Comparison of ENCODE assay signal across 1 cellular context in genomic region chr14:23360496-23360895, GRCh38.
TF ChIP-seq lines count a peak whose summit lies in the region.

No MANE protein-coding gene starts in this region.

TF ChIP-seq in HepG2, 621 proteins besides CTCF, POLR2A, EP300 and RAD21 (continued from another document):
- TF ChIP-seq, protein P1, sequence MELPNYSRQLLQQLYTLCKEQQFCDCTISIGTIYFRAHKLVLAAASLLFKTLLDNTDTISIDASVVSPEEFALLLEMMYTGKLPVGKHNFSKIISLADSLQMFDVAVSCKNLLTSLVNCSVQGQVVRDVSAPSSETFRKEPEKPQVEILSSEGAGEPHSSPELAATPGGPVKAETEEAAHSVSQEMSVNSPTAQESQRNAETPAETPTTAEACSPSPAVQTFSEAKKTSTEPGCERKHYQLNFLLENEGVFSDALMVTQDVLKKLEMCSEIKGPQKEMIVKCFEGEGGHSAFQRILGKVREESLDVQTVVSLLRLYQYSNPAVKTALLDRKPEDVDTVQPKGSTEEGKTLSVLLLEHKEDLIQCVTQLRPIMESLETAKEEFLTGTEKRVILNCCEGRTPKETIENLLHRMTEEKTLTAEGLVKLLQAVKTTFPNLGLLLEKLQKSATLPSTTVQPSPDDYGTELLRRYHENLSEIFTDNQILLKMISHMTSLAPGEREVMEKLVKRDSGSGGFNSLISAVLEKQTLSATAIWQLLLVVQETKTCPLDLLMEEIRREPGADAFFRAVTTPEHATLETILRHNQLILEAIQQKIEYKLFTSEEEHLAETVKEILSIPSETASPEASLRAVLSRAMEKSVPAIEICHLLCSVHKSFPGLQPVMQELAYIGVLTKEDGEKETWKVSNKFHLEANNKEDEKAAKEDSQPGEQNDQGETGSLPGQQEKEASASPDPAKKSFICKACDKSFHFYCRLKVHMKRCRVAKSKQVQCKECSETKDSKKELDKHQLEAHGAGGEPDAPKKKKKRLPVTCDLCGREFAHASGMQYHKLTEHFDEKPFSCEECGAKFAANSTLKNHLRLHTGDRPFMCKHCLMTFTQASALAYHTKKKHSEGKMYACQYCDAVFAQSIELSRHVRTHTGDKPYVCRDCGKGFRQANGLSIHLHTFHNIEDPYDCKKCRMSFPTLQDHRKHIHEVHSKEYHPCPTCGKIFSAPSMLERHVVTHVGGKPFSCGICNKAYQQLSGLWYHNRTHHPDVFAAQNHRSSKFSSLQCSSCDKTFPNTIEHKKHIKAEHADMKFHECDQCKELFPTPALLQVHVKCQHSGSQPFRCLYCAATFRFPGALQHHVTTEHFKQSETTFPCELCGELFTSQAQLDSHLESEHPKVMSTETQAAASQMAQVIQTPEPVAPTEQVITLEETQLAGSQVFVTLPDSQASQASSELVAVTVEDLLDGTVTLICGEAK (IDR thresholded peaks at IDR 0.05) = no peak
- TF ChIP-seq, protein P1 (CRISPR knock-in tag; IDR thresholded peaks at IDR 0.05) = no peak
- TF ChIP-seq GPN1 (CRISPR knock-in tag; IDR thresholded peaks at IDR 0.05; ENCODE audit: borderline replicate concordance) (no peak), IRX3 (CRISPR knock-in tag; IDR thresholded peaks at IDR 0.05; ENCODE audit: borderline replicate concordance, low read depth) (0 out of 2 replicates have a peak, but pooled peaks have one; percentile 32), NFKB2 (CRISPR knock-in tag; IDR thresholded peaks at IDR 0.05; ENCODE audit: borderline replicate concordance) (peak; percentile 61; the same call in 1 of the 2 replicates), ZNF788 (CRISPR knock-in tag; IDR thresholded peaks at IDR 0.05; ENCODE audit: borderline replicate concordance) (peak; percentile 42; the same call in 1 of the 2 replicates), HNRNPL (IDR thresholded peaks at IDR 0.05; ENCODE audit: low read depth, low read length) (peak; percentile 92), U2AF2 (IDR thresholded peaks at IDR 0.05; ENCODE audit: low read depth, low read length) (no peak), SMYD3 (CRISPR knock-in tag; IDR thresholded peaks at IDR 0.05) (no peak)
- TF ChIP-seq, protein P2, sequence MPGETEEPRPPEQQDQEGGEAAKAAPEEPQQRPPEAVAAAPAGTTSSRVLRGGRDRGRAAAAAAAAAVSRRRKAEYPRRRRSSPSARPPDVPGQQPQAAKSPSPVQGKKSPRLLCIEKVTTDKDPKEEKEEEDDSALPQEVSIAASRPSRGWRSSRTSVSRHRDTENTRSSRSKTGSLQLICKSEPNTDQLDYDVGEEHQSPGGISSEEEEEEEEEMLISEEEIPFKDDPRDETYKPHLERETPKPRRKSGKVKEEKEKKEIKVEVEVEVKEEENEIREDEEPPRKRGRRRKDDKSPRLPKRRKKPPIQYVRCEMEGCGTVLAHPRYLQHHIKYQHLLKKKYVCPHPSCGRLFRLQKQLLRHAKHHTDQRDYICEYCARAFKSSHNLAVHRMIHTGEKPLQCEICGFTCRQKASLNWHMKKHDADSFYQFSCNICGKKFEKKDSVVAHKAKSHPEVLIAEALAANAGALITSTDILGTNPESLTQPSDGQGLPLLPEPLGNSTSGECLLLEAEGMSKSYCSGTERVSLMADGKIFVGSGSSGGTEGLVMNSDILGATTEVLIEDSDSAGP (CRISPR knock-in tag; IDR thresholded peaks at IDR 0.05; ENCODE audit: borderline replicate concordance) = peak; percentile 27; the same call in 1 of the 2 replicates
- TF ChIP-seq, protein P3, sequence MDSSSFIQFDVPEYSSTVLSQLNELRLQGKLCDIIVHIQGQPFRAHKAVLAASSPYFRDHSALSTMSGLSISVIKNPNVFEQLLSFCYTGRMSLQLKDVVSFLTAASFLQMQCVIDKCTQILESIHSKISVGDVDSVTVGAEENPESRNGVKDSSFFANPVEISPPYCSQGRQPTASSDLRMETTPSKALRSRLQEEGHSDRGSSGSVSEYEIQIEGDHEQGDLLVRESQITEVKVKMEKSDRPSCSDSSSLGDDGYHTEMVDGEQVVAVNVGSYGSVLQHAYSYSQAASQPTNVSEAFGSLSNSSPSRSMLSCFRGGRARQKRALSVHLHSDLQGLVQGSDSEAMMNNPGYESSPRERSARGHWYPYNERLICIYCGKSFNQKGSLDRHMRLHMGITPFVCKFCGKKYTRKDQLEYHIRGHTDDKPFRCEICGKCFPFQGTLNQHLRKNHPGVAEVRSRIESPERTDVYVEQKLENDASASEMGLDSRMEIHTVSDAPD (CRISPR knock-in tag; IDR thresholded peaks at IDR 0.05) = 0 out of 2 replicates have a peak, but pooled peaks have one; percentile 40
